In the genomic region with DNA sequence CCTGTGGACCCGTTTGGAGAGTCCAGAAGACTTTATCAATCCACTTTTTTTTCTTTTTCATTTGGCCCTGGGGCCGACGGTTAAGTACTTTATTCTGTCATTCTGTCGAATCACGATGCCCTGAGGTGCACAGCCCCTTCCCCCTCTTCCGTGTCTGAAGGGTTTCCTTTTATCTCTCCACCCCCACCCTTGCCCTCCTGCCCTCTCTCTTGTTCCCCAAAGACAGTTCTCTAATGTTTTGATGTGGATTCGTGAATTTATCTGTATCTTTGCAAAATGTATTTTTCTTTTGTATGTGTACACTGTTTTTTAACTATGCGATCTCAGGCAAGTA, we compare ENCODE assay signal across 8 cellular contexts. TPM values are rescaled to one million over a fixed set of nuclear protein-coding genes. Genes with fewer than 3 reads are reported as not detected.
A peak's percentile ranks its signal among the peaks of the same experiment; 100 is the strongest.
DNase-seq lines count a peak whose midpoint lies in the region; ATAC-seq, FAIRE-seq and TF ChIP-seq lines count a peak whose summit lies in the region.

No MANE protein-coding gene starts in this region.

- no peaks in the 10 kb centered on the region for H3K9me2 ChIP-seq in PC-3 (replicated peaks; ENCODE audit: low read length)

- peaks cover 30% of the 10 kb centered on the region for H3K4me1 ChIP-seq in PC-3 (ENCODE audit: insufficient read depth, low read length)
- peaks cover 0 to 4% (median 3%) of the 10 kb centered on the region in 3 donors for H3K4me1 ChIP-seq in pancreas

- H3K4me1 Mint-ChIP-seq in T-helper 1 cell treated with Interleukin-12 subunit alpha and Interleukin-12 subunit beta and Interleukin-4 antibody, amounts not matched to agents 30 μg/mL and 1 μg/mL, for 36 hours (ENCODE audit: low read depth) = peaks cover 50% of the 10 kb centered on the region

- H3K9ac ChIP-seq in PC-3 (ENCODE audit: low read length) = peak overlapping the region; percentile 81

- peak overlapping the region; percentile 86 for H3K4me2 ChIP-seq in PC-3 (ENCODE audit: low read length)

- POLR2A ChIA-PET in PC-3 (lab: Charles Lee; ENCODE audit: unreplicated experiment) = no interaction called here

- H3K9me3 ChIP-seq in PC-3 (ENCODE audit: low read length) (no peaks in the 10 kb centered on the region), pancreas (no peaks in the 10 kb centered on the region)

- WGBS in pancreas, 2 donors = 0% methylated on average over 8 of the region's 8 CpGs

- H3K27me3 Mint-ChIP-seq in T-helper 1 cell treated with Interleukin-12 subunit alpha and Interleukin-12 subunit beta and Interleukin-4 antibody, amounts not matched to agents 30 μg/mL and 1 μg/mL, for 36 hours (ENCODE audit: low read depth) = no peaks in the 10 kb centered on the region

- BruUV-seq in PC-3 (replicated peaks; lab: Mats Ljungman, UMichigan) = no TSS peak

- H2AFZ ChIP-seq in PC-3 (ENCODE audit: low read length) = peak overlapping the region; percentile 82

- no peak for DNase-seq in T-helper 1 cell
- DNase-seq in PC-3 = no peak
- DNase-seq in epithelial cell of esophagus (ENCODE audit: low read depth) = no peak
- no peak for DNase-seq in pancreas

- ATAC-seq in PC-3 = no peak
- peak in 1 of 4 donors; percentile 25 for ATAC-seq in pancreas
- no peak for ATAC-seq in HG03045 (IDR thresholded peaks at IDR 0.05; ENCODE audit: unreplicated experiment)
- ATAC-seq in HG03378 (IDR thresholded peaks at IDR 0.05; ENCODE audit: unreplicated experiment) = no peak
- no peak for ATAC-seq in GM21515 (IDR thresholded peaks at IDR 0.05; ENCODE audit: unreplicated experiment)

- no peaks in the 10 kb centered on the region for H3K27me3 ChIP-seq in PC-3 (ENCODE audit: low read length)
- H3K27me3 ChIP-seq in pancreas = no peaks in the 10 kb centered on the region

- H3K9me3 Mint-ChIP-seq in T-helper 1 cell treated with Interleukin-12 subunit alpha and Interleukin-12 subunit beta and Interleukin-4 antibody, amounts not matched to agents 30 μg/mL and 1 μg/mL, for 36 hours = no peaks in the 10 kb centered on the region

- peaks cover 25% of the 10 kb centered on the region for H3K36me3 Mint-ChIP-seq in T-helper 1 cell treated with Interleukin-12 subunit alpha and Interleukin-12 subunit beta and Interleukin-4 antibody, amounts not matched to agents 30 μg/mL and 1 μg/mL, for 36 hours (ENCODE audit: low read depth)

- H3K36me3 ChIP-seq in PC-3 (ENCODE audit: low read depth, low read length) (no peaks in the 10 kb centered on the region), pancreas (no peaks in the 10 kb centered on the region)

- peaks cover 45% of the 10 kb centered on the region for H3K79me2 ChIP-seq in PC-3 (ENCODE audit: low read length)

- no peaks in the 10 kb centered on the region for H4K20me1 ChIP-seq in PC-3 (ENCODE audit: low read length)

- peak overlapping the region; percentile 91 for H3K4me3 Mint-ChIP-seq in T-helper 1 cell treated with Interleukin-12 subunit alpha and Interleukin-12 subunit beta and Interleukin-4 antibody, amounts not matched to agents 30 μg/mL and 1 μg/mL, for 36 hours

- no peak for FAIRE-seq in pancreas (lab: Jason Lieb, UNC)

- no peaks in the 10 kb centered on the region for H3F3A ChIP-seq in PC-3 (ENCODE audit: low read length, unreplicated experiment)

- CTCF ChIA-PET in PC-3 (lab: Charles Lee) = no interaction called here

- peak overlapping the region; percentile 97 for H3K27ac Mint-ChIP-seq in T-helper 1 cell treated with Interleukin-12 subunit alpha and Interleukin-12 subunit beta and Interleukin-4 antibody, amounts not matched to agents 30 μg/mL and 1 μg/mL, for 36 hours

- H3K27ac ChIP-seq in PC-3 (ENCODE audit: low read length) (peak overlapping the region; percentile 95), pancreas (peak overlapping the region; percentile 79 to 94 (median 87))

- H3K4me3 ChIP-seq in PC-3 (ENCODE audit: low read length) = peak overlapping the region; percentile 81
- H3K4me3 ChIP-seq in epithelial cell of esophagus (ENCODE audit: low read length) = peak overlapping the region; percentile 58
- peak overlapping the region; percentile 6 to 62 (median 55) for H3K4me3 ChIP-seq in pancreas

- intact Hi-C loops in PC-3 (cut with micrococcal nuclease) (loop anchor here (1.0 kb wide), 2 partner anchors 22 to 106 kb away; no protein-coding TSS in a partner anchor), pancreas (cut with DNase I) (no loop called here)

- TF ChIP-seq CTCF in PC-3 (conservative IDR thresholded peaks at IDR 0.05; ENCODE audit: low read depth, low read length) (no peak), epithelial cell of esophagus (IDR thresholded peaks at IDR 0.05; ENCODE audit: insufficient read depth, low read depth, low read length, missing control alignments) (no peak), pancreas (IDR thresholded peaks at IDR 0.05) (no peak)

RNA-seq across cellular contexts. Expression of a gene that starts 1.7 kb away (rescaled TPM):
- total RNA-seq in PC-3 (2014; rRNA removed) (22.2 and 29.4 TPM in 2 replicates), pancreas (10 to 100 TPM in 1 of 6 donors, 1 to 10 TPM in 5; 4.8 to 13.5 (median 9.1) TPM)
- 1 to 10 TPM; 4.5 to 5.7 TPM for polyA plus RNA-seq in pancreas
